Comparison of ENCODE assay signal across 2 cellular contexts in genomic region chr18:9488535-9488934, GRCh38.
TF ChIP-seq lines count a peak whose summit lies in the region.

No MANE protein-coding gene starts in this region.

TF ChIP-seq in IMR-90, 13 proteins besides CTCF, POLR2A, EP300 and RAD21:
- TF ChIP-seq CHD1 (IDR thresholded peaks at IDR 0.05; ENCODE audit: low read depth, low read length) (no peak), ELK1 (IDR thresholded peaks at IDR 0.05; ENCODE audit: borderline replicate concordance, low read depth, low read length) (no peak), MAFK (IDR thresholded peaks at IDR 0.05; ENCODE audit: low read depth, low read length) (no peak), NFE2L2 (IDR thresholded peaks at IDR 0.05; ENCODE audit: low read depth, low read length) (no peak), CEBPB (IDR thresholded peaks at IDR 0.05; ENCODE audit: low read depth, low read length) (0 out of 2 replicates have a peak, but pooled peaks have one; percentile 17), RFX5 (IDR thresholded peaks at IDR 0.05; ENCODE audit: low read depth, low read length) (no peak)

TF ChIP-seq in HepG2, 621 proteins besides CTCF, POLR2A, EP300 and RAD21:
- TF ChIP-seq SP4 (CRISPR knock-in tag; IDR thresholded peaks at IDR 0.05): no peak
- no peak for TF ChIP-seq SMAD3 (CRISPR knock-in tag; IDR thresholded peaks at IDR 0.05)
- TF ChIP-seq CEBPB (IDR thresholded peaks at IDR 0.05; ENCODE audit: borderline replicate concordance, low read depth, low read length): peak; percentile 14; the same call in 1 of the 2 replicates
- TF ChIP-seq FOXP1 (IDR thresholded peaks at IDR 0.05): no peak
- peak; percentile 32; the same call in 1 of the 2 replicates for TF ChIP-seq FOXP1 (CRISPR knock-in tag; IDR thresholded peaks at IDR 0.05)
- peak; percentile 26; the same call in 1 of the 2 replicates for TF ChIP-seq FOXA3 (CRISPR knock-in tag; IDR thresholded peaks at IDR 0.05)
- peak; percentile 20; the same call in 1 of the 2 replicates for TF ChIP-seq CEBPG (CRISPR knock-in tag; IDR thresholded peaks at IDR 0.05)
TF ChIP-seq in HepG2: peak in this region for 4.
